24 cellular contexts compared by ENCODE assay signal in genomic region chr11:126695293-126695692, GRCh38.
"Had no signal": no experiment of that assay in that cellular context is flagged by ENCODE, and none has a peak within 500 bp of the region (broad histone marks: within the 10 kb centered on the region; RNA-seq: fewer than 3 reads in every experiment).

No MANE protein-coding gene starts in this region.

- H3K27ac Mint-ChIP-seq: activated B cell treated with CpG ODN at 0.5 μM for 24 hours; activated CD8-positive, alpha-beta T cell treated with anti-CD3 and anti-CD28 coated beads for 36 hours; activated naive CD8-positive, alpha-beta T cell treated with anti-CD3 and anti-CD28 coated beads for 36 hours; activated T-cell treated with anti-CD3 and anti-CD28 coated beads, Interleukin-2, amount 50 U/mL, for 72 hours; natural killer cell; type B pancreatic cell had no signal

- H3K27me3 ChIP-seq: brain microvascular endothelial cell, suprapubic skin had no signal

- DNase-seq: activated B cell treated with CpG ODN at 0.5 μM for 24 hours; activated CD4-positive, alpha-beta T cell treated with anti-CD3 and anti-CD28 coated beads for 48 hours; activated CD8-positive, alpha-beta T cell treated with anti-CD3 and anti-CD28 coated beads for 36 hours; activated naive CD8-positive, alpha-beta T cell treated with anti-CD3 and anti-CD28 coated beads for 36 hours; activated T-cell treated with anti-CD3 and anti-CD28 coated beads, Interleukin-2, amount 50 U/mL, for 72 hours; amygdala; brain microvascular endothelial cell; cortex of kidney; effector CD4-positive, alpha-beta T cell; esophagus squamous epithelium; foreskin fibroblast; glutamatergic neuron; mesenchymal stem cell; natural killer cell; occipital lobe; stimulated activated CD4-positive, alpha-beta T cell treated with anti-CD3 and anti-CD28 coated beads, Interleukin-15, amount 100 ng/mL, for 24 hours; stimulated activated CD4-positive, alpha-beta T cell treated with anti-CD3 and anti-CD28 coated beads, Interleukin-4, amount 100 ng/mL, for 4 hours; stimulated activated CD8-positive, alpha-beta memory T cell treated with anti-CD3 and anti-CD28 coated beads, Interleukin-4, amount 100 ng/mL, for 48 hours; stimulated activated naive CD8-positive, alpha-beta T cell treated with anti-CD3 and anti-CD28 coated beads, Interleukin-15, Interleukin-2, amounts not matched to agents 100 U/mL and 50 U/mL, for 24 hours; T-helper 2 cell had no signal

- H3K36me3 Mint-ChIP-seq: activated naive CD8-positive, alpha-beta T cell treated with anti-CD3 and anti-CD28 coated beads for 36 hours; natural killer cell; type B pancreatic cell had no signal

- H3K27me3 Mint-ChIP-seq: activated B cell treated with CpG ODN at 0.5 μM for 24 hours; activated CD8-positive, alpha-beta T cell treated with anti-CD3 and anti-CD28 coated beads for 36 hours; activated naive CD8-positive, alpha-beta T cell treated with anti-CD3 and anti-CD28 coated beads for 36 hours had no signal

- H3K36me3 ChIP-seq: brain microvascular endothelial cell, esophagus squamous epithelium, suprapubic skin had no signal

- H3K4me1 Mint-ChIP-seq: activated B cell treated with CpG ODN at 0.5 μM for 24 hours; activated naive CD8-positive, alpha-beta T cell treated with anti-CD3 and anti-CD28 coated beads for 36 hours; central memory CD8-positive, alpha-beta T cell; natural killer cell had no signal

- H3K4me3 Mint-ChIP-seq: activated B cell treated with CpG ODN at 0.5 μM for 24 hours; activated CD8-positive, alpha-beta T cell treated with anti-CD3 and anti-CD28 coated beads for 36 hours; activated naive CD8-positive, alpha-beta T cell treated with anti-CD3 and anti-CD28 coated beads for 36 hours; activated T-cell treated with anti-CD3 and anti-CD28 coated beads, Interleukin-2, amount 50 U/mL, for 72 hours; central memory CD8-positive, alpha-beta T cell; natural killer cell; type B pancreatic cell had no signal

- ATAC-seq: activated CD8-positive, alpha-beta T cell treated with anti-CD3 and anti-CD28 coated beads for 36 hours; activated T-cell treated with anti-CD3 and anti-CD28 coated beads, Interleukin-2, amount 50 U/mL, for 72 hours; natural killer cell; stimulated activated naive CD8-positive, alpha-beta T cell treated with anti-CD3 and anti-CD28 coated beads, Interleukin-15, Interleukin-2, amounts not matched to agents 100 U/mL and 50 U/mL, for 24 hours had no signal

- H3K4me3 ChIP-seq: esophagus squamous epithelium, skin epidermis, suprapubic skin had no signal

- H3K4me1 ChIP-seq: esophagus squamous epithelium, suprapubic skin had no signal

- H3K9me3 Mint-ChIP-seq: activated B cell treated with CpG ODN at 0.5 μM for 24 hours; activated CD8-positive, alpha-beta T cell treated with anti-CD3 and anti-CD28 coated beads for 36 hours; activated naive CD8-positive, alpha-beta T cell treated with anti-CD3 and anti-CD28 coated beads for 36 hours; activated T-cell treated with anti-CD3 and anti-CD28 coated beads, Interleukin-2, amount 50 U/mL, for 72 hours; central memory CD8-positive, alpha-beta T cell; natural killer cell had no signal

- H3K9me3 ChIP-seq: esophagus squamous epithelium, suprapubic skin had no signal

- H3K27ac ChIP-seq: brain microvascular endothelial cell, esophagus squamous epithelium, skin epidermis, suprapubic skin had no signal
